15 cellular contexts compared by ENCODE assay signal in the genomic region with DNA sequence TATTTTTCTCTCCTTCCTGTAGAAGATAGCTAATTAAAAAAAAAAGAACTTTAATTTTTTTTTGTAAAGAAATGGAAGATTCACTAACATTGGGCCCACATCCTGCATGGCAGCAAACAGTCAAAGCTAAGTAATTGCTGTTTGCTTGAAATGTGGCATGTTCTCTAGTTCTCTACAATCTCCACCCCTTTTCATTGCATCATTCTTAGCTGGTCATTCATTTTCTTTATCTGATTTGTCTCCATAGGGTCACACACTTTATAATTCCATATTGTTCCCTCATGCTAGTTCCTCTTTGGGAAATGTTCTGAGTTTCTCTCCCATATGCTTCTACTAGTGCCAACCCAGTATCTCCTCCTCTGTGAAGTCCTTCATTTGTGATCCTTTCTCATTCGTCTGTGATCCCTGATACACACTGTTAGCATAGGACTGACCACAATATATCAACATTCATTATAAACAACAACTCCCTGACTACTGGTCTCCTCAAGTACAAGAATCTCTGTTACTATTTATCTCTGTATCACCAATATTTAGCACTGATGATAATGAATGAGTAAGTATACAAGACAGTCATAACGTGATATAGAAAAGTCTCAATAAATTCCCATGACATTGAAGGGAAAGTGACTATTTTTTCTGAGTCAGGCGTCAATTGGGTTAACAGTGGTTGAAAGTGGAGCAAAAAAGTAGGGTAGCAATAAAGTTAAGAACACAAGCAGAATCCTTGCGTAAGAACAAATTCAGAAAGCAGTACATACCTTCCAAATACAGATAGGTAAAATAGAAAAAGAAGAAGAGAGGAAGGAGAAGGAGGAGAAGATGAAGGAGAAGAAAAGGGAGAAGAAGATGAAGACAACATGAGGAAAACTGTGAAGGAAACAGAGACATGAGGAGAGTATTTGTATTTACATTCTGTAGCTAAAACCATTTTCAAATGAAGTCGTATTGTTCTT. TPM values are rescaled to one million over a fixed set of nuclear protein-coding genes. Genes with fewer than 3 reads are reported as not detected.
DNase-seq lines count a peak whose midpoint lies in the region; ATAC-seq, FAIRE-seq and TF ChIP-seq lines count a peak whose summit lies in the region.
"Had no signal": no experiment of that assay in that cellular context is flagged by ENCODE, and none has a peak within 500 bp of the region (broad histone marks: within the 10 kb centered on the region; RNA-seq: fewer than 3 reads in every experiment).

No MANE protein-coding gene starts in this region.

- in situ Hi-C loops in brain microvascular endothelial cell (cut with HindIII; ENCODE audit: low pct_ligation_motif_present, low sequenced_read_pairs), result no loop called here

- TF ChIP-seq CTCF in brain microvascular endothelial cell (IDR thresholded peaks at IDR 0.05; ENCODE audit: low read depth, low read length, missing control alignments) (no peak), GM10248 (IDR thresholded peaks at IDR 0.05; ENCODE audit: control extremely low read depth, extremely low read depth, low read depth, missing control alignments) (no peak)

- FAIRE-seq in GM19239 (lab: Jason Lieb, UNC), result peak; percentile 62
- FAIRE-seq: keratinocyte had no signal

- POLR2A ChIA-PET in T-cell (lab: Charles Lee), result no interaction called here
- POLR2A ChIA-PET in GM10248 (lab: Yijun Ruan, JAX), result no interaction called here

- no peak overlapping the region for H3K4me3 ChIP-seq in brain microvascular endothelial cell (ENCODE audit: low read depth, low read length)
- H3K4me3 ChIP-seq: MG63, right atrium auricular region, thoracic aorta had no signal

- H3K27me3 Mint-ChIP-seq in T-cell, result no peaks in the 10 kb centered on the region

- H3K4me3 Mint-ChIP-seq in T-cell, result no peak overlapping the region

- ATAC-seq in T-cell (replicated peaks in 1 of 4) (no peak), HG03565 (IDR thresholded peaks at IDR 0.05; ENCODE audit: unreplicated experiment) (no peak)

- H3K27ac ChIP-seq in brain microvascular endothelial cell, result no peak overlapping the region
- H3K27ac ChIP-seq: right atrium auricular region, thoracic aorta had no signal

- peaks cover 30 to 36% (median 34%) of the 10 kb centered on the region in 3 donors for H3K4me1 Mint-ChIP-seq in T-cell

- H3K36me3 ChIP-seq in brain microvascular endothelial cell (replicated peaks), result no peaks in the 10 kb centered on the region
- H3K36me3 ChIP-seq: MG63, right atrium auricular region, thoracic aorta had no signal

- CTCF ChIA-PET in T-cell (lab: Charles Lee), result interaction anchor here (1.0 to 2.0 kb wide), 4 partner anchors 9 to 65 kb away, joined by 3 to 7 read pairs (median 5); no protein-coding TSS in a partner anchor
- CTCF ChIA-PET in GM10248 (lab: Yijun Ruan, JAX), result interaction anchor here (1.0 to 3.6 kb wide), 11 partner anchors 9 to 287 kb away, joined by 3 to 28 read pairs (median 3); no protein-coding TSS in a partner anchor

- no peaks in the 10 kb centered on the region for H3K9me3 Mint-ChIP-seq in T-cell

- no peaks in the 10 kb centered on the region for H3K36me3 Mint-ChIP-seq in T-cell

- H3K27me3 ChIP-seq in brain microvascular endothelial cell (replicated peaks), result no peaks in the 10 kb centered on the region
- H3K27me3 ChIP-seq: MG63, right atrium auricular region had no signal

- peak; percentile 25 for DNase-seq in EH (ENCODE audit: low read depth)
- no peak for DNase-seq in GM19239 (ENCODE audit: insufficient read length, low spot score)
- DNase-seq in T-cell, result no peak
- peak; percentile 2 for DNase-seq in brain microvascular endothelial cell
- no peak for DNase-seq in GM10248 (ENCODE audit: extremely low spot score)
- no peak for DNase-seq in NCI-H2107 (lab: John Stamatoyannopoulos, UW)
- DNase-seq: glutamatergic neuron; MG63; NCI-H2029; NCI-H524 treated with DMSO at 0.1 percent for 48 hours; stimulated activated CD4-positive, alpha-beta T cell treated with anti-CD3 and anti-CD28 coated beads, Interleukin-2, amount 100 ng/mL, for 48 hours had no signal

- peak overlapping the region; percentile 24 to 49 for H3K27ac Mint-ChIP-seq in T-cell

RNA-seq across cellular contexts. Expression of a gene that starts 33.2 kb away (rescaled TPM):
- total RNA-seq in T-cell, result 10 to 100 TPM in 4 of 5 donors, 1 to 10 TPM in 1; 4.4 to 23.9 (median 17.1) TPM
- total RNA-seq: thoracic aorta had no signal

Comparison
In these comparisons a context has a peak if more than half of its experiments do, and no peak if none do; other contexts are left out.
1. DNase-seq: peak in EH (single experiment) and brain microvascular endothelial cell (single experiment); none in GM19239 (single experiment), T-cell (0 of 34), GM10248 (single experiment) and NCI-H2107 (single experiment).